ENCODE assay signal across 16 cellular contexts in the genomic region with DNA sequence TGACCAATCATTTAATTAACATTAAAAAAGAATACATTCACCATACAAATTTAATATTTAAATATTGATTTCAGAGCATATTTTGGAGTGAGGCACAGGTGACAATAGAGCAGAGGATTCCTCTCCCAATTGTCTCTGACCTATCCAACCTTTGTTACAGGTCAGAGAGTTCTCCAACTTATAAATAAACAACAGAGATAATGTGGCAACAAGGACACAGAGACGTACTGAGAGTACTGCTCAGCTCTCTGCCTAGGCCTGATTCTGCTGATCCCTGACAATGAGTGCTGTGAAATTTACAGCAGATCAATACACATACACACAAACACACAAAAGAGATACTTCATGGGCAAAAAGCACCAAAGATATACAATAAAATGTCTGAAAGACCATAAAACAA. TPM values are rescaled to one million over a fixed set of nuclear protein-coding genes. Genes with fewer than 3 reads are reported as not detected.
A peak's percentile ranks its signal among the peaks of the same experiment; 100 is the strongest.
DNase-seq lines count a peak whose midpoint lies in the region; ATAC-seq and TF ChIP-seq lines count a peak whose summit lies in the region.
"Had no signal": no experiment of that assay in that cellular context is flagged by ENCODE, and none has a peak within 500 bp of the region (broad histone marks: within the 10 kb centered on the region; RNA-seq: fewer than 3 reads in every experiment).

No MANE protein-coding gene starts in this region.

- no peaks in the 10 kb centered on the region for H3K4me1 Mint-ChIP-seq in Caco-2 (ENCODE audit: low read depth, unreplicated experiment)

- 0 out of 2 replicates have a peak, but pooled peaks cover 7% of the 10 kb centered on the region for H3K79me2 ChIP-seq in Karpas-422 (ENCODE audit: low read length)

- TF ChIP-seq CTCF in Caco-2 (IDR thresholded peaks at IDR 0.05; ENCODE audit: insufficient read depth in 1 of 2, low read depth in 1 of 2, low read length in 1 of 2, severe bottlenecking in 1 of 2, unreplicated experiment in 1 of 2): no peak

- H3K4me3 ChIP-seq in Karpas-422 (ENCODE audit: low read length) (no peak overlapping the region), subcutaneous abdominal adipose tissue (ENCODE audit: low read depth in 1 of 5, low read length in 5 of 5) (no peak overlapping the region), Caco-2 (ENCODE audit: low read depth, low read length) (no peak overlapping the region)
- H3K4me3 ChIP-seq: GM12878 had no signal

- no peak overlapping the region for H2AFZ ChIP-seq in Karpas-422 (ENCODE audit: low read length)

- no peaks in the 10 kb centered on the region for H3K9me3 Mint-ChIP-seq in Caco-2 (ENCODE audit: unreplicated experiment)
- H3K9me3 Mint-ChIP-seq: CD4-positive, CD25-positive, alpha-beta regulatory T cell had no signal

- CTCF ChIA-PET in Caco-2 (lab: Charles Lee): no interaction called here

- BruUV-seq in Caco-2 (replicated peaks; lab: Mats Ljungman, UMichigan): no TSS peak

- no peak overlapping the region for H3K27ac Mint-ChIP-seq in Caco-2 (ENCODE audit: unreplicated experiment)
- H3K27ac Mint-ChIP-seq: CD4-positive, CD25-positive, alpha-beta regulatory T cell had no signal

- H3K4me1 ChIP-seq in Karpas-422 (ENCODE audit: low read length) (peaks cover 46% of the 10 kb centered on the region), subcutaneous abdominal adipose tissue (ENCODE audit: control insufficient read depth in 5 of 5, insufficient read depth in 5 of 5, low read length in 5 of 5) (peaks cover 0 to 5% (median 0%) of the 10 kb centered on the region in 5 donors), Caco-2 (no peaks in the 10 kb centered on the region)

- ATAC-seq in left lobe of liver (peak; percentile 85), GM19035 (IDR thresholded peaks at IDR 0.05; ENCODE audit: unreplicated experiment) (no peak)
- ATAC-seq: GM12878 had no signal

- H3K36me3 Mint-ChIP-seq in Caco-2 (ENCODE audit: insufficient read depth, unreplicated experiment): peaks cover 41% of the 10 kb centered on the region

- H3K27me3 ChIP-seq in Karpas-422 (ENCODE audit: low read length): no peaks in the 10 kb centered on the region
- no peaks in the 10 kb centered on the region for H3K27me3 ChIP-seq in subcutaneous abdominal adipose tissue (ENCODE audit: control insufficient read depth in 5 of 5, insufficient read depth in 4 of 5, low read length in 5 of 5)
- H3K27me3 ChIP-seq in Caco-2 (replicated peaks; ENCODE audit: control insufficient read depth, insufficient read depth, low read length): no peaks in the 10 kb centered on the region

- H3K36me3 ChIP-seq in Karpas-422 (ENCODE audit: insufficient read depth, low read length): peaks cover 32% of the 10 kb centered on the region
- H3K36me3 ChIP-seq in subcutaneous abdominal adipose tissue (ENCODE audit: control insufficient read depth in 5 of 5, insufficient read depth in 5 of 5, low read length in 5 of 5): peaks cover 41 to 59% (median 45%) of the 10 kb centered on the region in 5 donors
- no peaks in the 10 kb centered on the region for H3K36me3 ChIP-seq in Caco-2 (ENCODE audit: control insufficient read depth, insufficient read depth, low read length)

- 0 out of 2 replicates have a peak overlapping the region, but pooled peaks have one; percentile 3 for H3K27ac ChIP-seq in Karpas-422 (ENCODE audit: low read length)
- peak overlapping the region; percentile 42 for H3K27ac ChIP-seq in cingulate gyrus (ENCODE audit: low read depth, low read length)
- H3K27ac ChIP-seq in subcutaneous abdominal adipose tissue (ENCODE audit: low read depth, low read length): peak overlapping the region; percentile 5

- H3K4me2 ChIP-seq in Karpas-422 (ENCODE audit: low read depth, low read length, poor library complexity, severe bottlenecking): no peak overlapping the region
- H3K4me2 ChIP-seq: SK-N-SH had no signal

- H3K9me3 ChIP-seq in Karpas-422 (ENCODE audit: low read length) (no peaks in the 10 kb centered on the region), subcutaneous abdominal adipose tissue (ENCODE audit: control insufficient read depth in 5 of 5, low read length in 5 of 5) (no peaks in the 10 kb centered on the region), Caco-2 (no peaks in the 10 kb centered on the region)
- H3K9me3 ChIP-seq: SK-N-SH had no signal

- H3K27me3 Mint-ChIP-seq in Caco-2 (ENCODE audit: insufficient read depth, unreplicated experiment): no peaks in the 10 kb centered on the region
- H3K27me3 Mint-ChIP-seq: CD4-positive, CD25-positive, alpha-beta regulatory T cell had no signal

- no peaks in the 10 kb centered on the region for H3K9me2 ChIP-seq in Karpas-422 (replicated peaks; ENCODE audit: insufficient read depth, low read length)
- H3K9me2 ChIP-seq: SK-N-SH had no signal

- H4K20me1 ChIP-seq in Karpas-422 (ENCODE audit: insufficient read depth, low read depth, low read length): no peaks in the 10 kb centered on the region

- POLR2A ChIA-PET in Caco-2 (lab: Charles Lee): no interaction called here

- H3K4me3 Mint-ChIP-seq in Caco-2 (ENCODE audit: unreplicated experiment): no peak overlapping the region
- H3K4me3 Mint-ChIP-seq: CD4-positive, CD25-positive, alpha-beta regulatory T cell had no signal

- H3K9ac ChIP-seq in Karpas-422 (ENCODE audit: low read length): no peak overlapping the region
- no peak overlapping the region for H3K9ac ChIP-seq in subcutaneous abdominal adipose tissue (ENCODE audit: low read length in 5 of 5)
- H3K9ac ChIP-seq: SK-N-SH had no signal

- DNase-seq in Karpas-422: no peak
- DNase-seq in left lobe of liver (ENCODE audit: low spot score): no peak
- DNase-seq in Caco-2: no peak
- no peak for DNase-seq in NCI-H2227 treated with DMSO at 0.1 percent for 48 hours (lab: John Stamatoyannopoulos, UW)
- DNase-seq: CD4-positive, CD25-positive, alpha-beta regulatory T cell; DMS153; GF-D8; NCI-H1105; NCI-H2081; NK-92 treated with Interleukin-12 subunit alpha and Interleukin-12 subunit beta, amount 100 ng/mL, for 24 hours; SHP77; SK-N-SH had no signal

- intact Hi-C loops in Caco-2 (cut with micrococcal nuclease; ENCODE audit: unreplicated experiment): no loop called here

RNA-seq across cellular contexts. Expression of a gene that starts 18.3 kb away (rescaled TPM):
- 6.7 and 8.1 TPM in 2 replicates for total RNA-seq in Karpas-422 (2014; rRNA removed; shearing (Covaris generic); ENCODE audit: low replicate concordance)
- total RNA-seq in left lobe of liver (6.6 TPM), Caco-2 (2022) (14.3 and 16.7 TPM in 2 replicates)

RNA-seq across cellular contexts. Expression of a gene that starts 27.9 kb away (rescaled TPM):
- 50.6 and 84.6 TPM in 2 replicates for total RNA-seq in Karpas-422 (2014; rRNA removed; shearing (Covaris generic); ENCODE audit: low replicate concordance)
- total RNA-seq in left lobe of liver (38.5 TPM), Caco-2 (2022) (91.0 and 91.2 TPM in 2 replicates)
